Comparison of ENCODE assay signal across 13 cellular contexts in genomic region chr11:71151561-71151960, GRCh38.
"Had no signal": no experiment of that assay in that cellular context is flagged by ENCODE, and none has a peak within 500 bp of the region (broad histone marks: within the 10 kb centered on the region; RNA-seq: fewer than 3 reads in every experiment).

No MANE protein-coding gene starts in this region.

- H3K27me3 ChIP-seq: right atrium auricular region had no signal

- H3K36me3 Mint-ChIP-seq: mesothelial cell of epicardium; natural killer cell treated with Interleukin-12 subunit alpha and Interleukin-12 subunit beta and Interleukin-15 and Interleukin-18, amount 100 ng/mL, for 72 hours had no signal

- H3K4me3 ChIP-seq: heart left ventricle, right atrium auricular region, smooth muscle cell had no signal

- H3K27ac ChIP-seq: heart left ventricle, neutrophil, right atrium auricular region had no signal

- H3K27ac Mint-ChIP-seq: mesothelial cell of epicardium; natural killer cell treated with Interleukin-12 subunit alpha and Interleukin-12 subunit beta and Interleukin-15 and Interleukin-18, amount 100 ng/mL, for 72 hours had no signal

- H3K9me3 ChIP-seq: heart left ventricle, neutrophil, right atrium auricular region had no signal

- H3K4me3 Mint-ChIP-seq: mesothelial cell of epicardium; natural killer cell treated with Interleukin-12 subunit alpha and Interleukin-12 subunit beta and Interleukin-15 and Interleukin-18, amount 100 ng/mL, for 72 hours had no signal

- H3K36me3 ChIP-seq: heart left ventricle, neutrophil, right atrium auricular region had no signal

- ATAC-seq: heart left ventricle; natural killer cell treated with Interleukin-12 subunit alpha and Interleukin-12 subunit beta and Interleukin-15 and Interleukin-18, amount 100 ng/mL, for 72 hours had no signal

- DNase-seq: cerebellar nuclear complex; effector CD4-positive, alpha-beta T cell; foreskin melanocyte; heart left ventricle; kidney glomerular epithelial cell; stimulated activated CD4-positive, alpha-beta T cell treated with anti-CD3 and anti-CD28 coated beads, Interleukin-2, amount 100 ng/mL, for 48 hours; stimulated activated naive CD4-positive, alpha-beta T cell treated with Interleukin-2 at 50 U/mL for 16 hours; trophoblast cell had no signal

- H3K9me3 Mint-ChIP-seq: mesothelial cell of epicardium; natural killer cell treated with Interleukin-12 subunit alpha and Interleukin-12 subunit beta and Interleukin-15 and Interleukin-18, amount 100 ng/mL, for 72 hours had no signal
